Comparison of ENCODE assay signal across 14 cellular contexts in the genomic region with DNA sequence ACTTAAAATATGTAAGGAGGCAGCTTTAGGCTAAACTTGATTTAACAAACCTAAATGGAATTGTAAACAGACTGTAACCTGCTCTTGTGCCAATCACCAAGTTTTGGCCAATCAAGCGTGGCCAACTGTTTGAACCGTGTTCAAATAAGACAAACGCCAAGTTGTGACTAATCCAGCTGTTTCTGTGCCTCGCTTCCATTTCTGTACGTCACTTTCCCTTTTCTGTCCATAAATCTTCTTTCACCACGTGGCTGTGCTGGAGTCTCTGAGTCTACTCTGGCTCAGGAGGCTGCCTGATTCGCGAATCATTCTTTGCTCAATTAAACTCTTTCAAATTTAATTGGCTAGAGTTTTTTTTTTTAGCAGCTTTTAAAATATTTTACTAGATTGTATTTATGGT.
A peak's percentile ranks its signal among the peaks of the same experiment; 100 is the strongest.
DNase-seq lines count a peak whose midpoint lies in the region; FAIRE-seq and TF ChIP-seq lines count a peak whose summit lies in the region.
"Had no signal": no experiment of that assay in that cellular context is flagged by ENCODE, and none has a peak within 500 bp of the region (broad histone marks: within the 10 kb centered on the region; RNA-seq: fewer than 3 reads in every experiment).

No MANE protein-coding gene starts in this region.

- no peak overlapping the region for H3K4me3 ChIP-seq in AG09309 (ENCODE audit: control insufficient read depth, low read depth, low read length)
- H3K4me3 ChIP-seq in effector memory CD4-positive, alpha-beta T cell (ENCODE audit: insufficient read depth, low read depth, low read length, poor library complexity, severe bottlenecking): no peak overlapping the region

- no peaks in the 10 kb centered on the region for H3K36me3 ChIP-seq in effector memory CD4-positive, alpha-beta T cell (ENCODE audit: control insufficient read depth, insufficient read depth, low read length)

- CTCF ChIA-PET in RWPE1 (lab: Yijun Ruan, JAX): interaction anchor here (0.5 kb wide), 2 partner anchors 17 to 457 kb away, joined by 3 read pairs; no protein-coding TSS in a partner anchor

- no peak overlapping the region for H3K27ac ChIP-seq in RWPE1
- H3K27ac ChIP-seq in effector memory CD4-positive, alpha-beta T cell (ENCODE audit: insufficient read depth, low read length, poor library complexity, severe bottlenecking): no peak overlapping the region
- H3K27ac ChIP-seq: C4-2B had no signal

- no peaks in the 10 kb centered on the region for H3K9me3 ChIP-seq in effector memory CD4-positive, alpha-beta T cell (ENCODE audit: control insufficient read depth, low read length)

- DNase-seq in AG09309 (ENCODE audit: low read depth): peak; percentile 47
- peak; percentile 36 for DNase-seq in NCI-H226
- DNase-seq in fibroblast of gingiva (ENCODE audit: low read depth): peak; percentile 73
- peak; percentile 72 for DNase-seq in pons (ENCODE audit: low spot score)
- DNase-seq in HTR-8/SVneo (ENCODE audit: insufficient read length, low spot score): no peak
- no peak for DNase-seq in stimulated activated CD4-positive, alpha-beta T cell treated with anti-CD3 and anti-CD28 coated beads, Interleukin-2, amount 100 ng/mL, for 24 hours
- DNase-seq in RWPE1 (ENCODE audit: low spot score): no peak
- no peak for DNase-seq in effector memory CD4-positive, alpha-beta T cell
- DNase-seq: activated CD4-positive, alpha-beta T cell treated with anti-CD3 and anti-CD28 coated beads for 4 hours; NCI-H2107; nephron progenitor cell; SIG-M5; stimulated activated CD4-positive, alpha-beta T cell treated with anti-CD3 and anti-CD28 coated beads, Interleukin-1b, Interleukin-23, amount 100 ng/mL, for 48 hours had no signal

- H3K27me3 ChIP-seq in effector memory CD4-positive, alpha-beta T cell (replicated peaks; ENCODE audit: control insufficient read depth, insufficient read depth, low read length, poor library complexity, severe bottlenecking): no peaks in the 10 kb centered on the region

- no peaks in the 10 kb centered on the region for H3K4me1 ChIP-seq in effector memory CD4-positive, alpha-beta T cell (ENCODE audit: control insufficient read depth, insufficient read depth, low read length, poor library complexity, severe bottlenecking)

- no peak for TF ChIP-seq CTCF in AG09309 (IDR thresholded peaks at IDR 0.05; ENCODE audit: control insufficient read depth, insufficient read depth, low read depth, low read length, missing control alignments)
- TF ChIP-seq CTCF in RWPE1 (conservative IDR thresholded peaks at IDR 0.05; ENCODE audit: low read depth): no peak

- POLR2A ChIA-PET in RWPE1 (lab: Yijun Ruan, JAX; ENCODE audit: low non-redundant PET): no interaction called here

- FAIRE-seq in HTR-8/SVneo (lab: Jason Lieb, UNC): no peak

Comparison
In these comparisons a context has a peak if more than half of its experiments do, and no peak if none do; other contexts are left out.
1. DNase-seq: peak in AG09309 (single experiment), NCI-H226 (single experiment), fibroblast of gingiva (single experiment) and pons (single experiment); none in HTR-8/SVneo (single experiment), stimulated activated CD4-positive, alpha-beta T cell treated with anti-CD3 and anti-CD28 coated beads, Interleukin-2, amount 100 ng/mL, for 24 hours (0 of 2), RWPE1 (single experiment) and effector memory CD4-positive, alpha-beta T cell (0 of 3).